1 cellular context compared by ENCODE assay signal in genomic region chr7:30309842-30310435, GRCh38.
TF ChIP-seq lines count a peak whose summit lies in the region.

No MANE protein-coding gene starts in this region.

TF ChIP-seq in GM12878, 131 proteins besides CTCF, POLR2A, EP300 and RAD21:
- no peak for TF ChIP-seq RELB (IDR thresholded peaks at IDR 0.05; ENCODE audit: low read depth)
- TF ChIP-seq SREBF2 (IDR thresholded peaks at IDR 0.05; ENCODE audit: low read length) = no peak
- TF ChIP-seq, protein P1, sequence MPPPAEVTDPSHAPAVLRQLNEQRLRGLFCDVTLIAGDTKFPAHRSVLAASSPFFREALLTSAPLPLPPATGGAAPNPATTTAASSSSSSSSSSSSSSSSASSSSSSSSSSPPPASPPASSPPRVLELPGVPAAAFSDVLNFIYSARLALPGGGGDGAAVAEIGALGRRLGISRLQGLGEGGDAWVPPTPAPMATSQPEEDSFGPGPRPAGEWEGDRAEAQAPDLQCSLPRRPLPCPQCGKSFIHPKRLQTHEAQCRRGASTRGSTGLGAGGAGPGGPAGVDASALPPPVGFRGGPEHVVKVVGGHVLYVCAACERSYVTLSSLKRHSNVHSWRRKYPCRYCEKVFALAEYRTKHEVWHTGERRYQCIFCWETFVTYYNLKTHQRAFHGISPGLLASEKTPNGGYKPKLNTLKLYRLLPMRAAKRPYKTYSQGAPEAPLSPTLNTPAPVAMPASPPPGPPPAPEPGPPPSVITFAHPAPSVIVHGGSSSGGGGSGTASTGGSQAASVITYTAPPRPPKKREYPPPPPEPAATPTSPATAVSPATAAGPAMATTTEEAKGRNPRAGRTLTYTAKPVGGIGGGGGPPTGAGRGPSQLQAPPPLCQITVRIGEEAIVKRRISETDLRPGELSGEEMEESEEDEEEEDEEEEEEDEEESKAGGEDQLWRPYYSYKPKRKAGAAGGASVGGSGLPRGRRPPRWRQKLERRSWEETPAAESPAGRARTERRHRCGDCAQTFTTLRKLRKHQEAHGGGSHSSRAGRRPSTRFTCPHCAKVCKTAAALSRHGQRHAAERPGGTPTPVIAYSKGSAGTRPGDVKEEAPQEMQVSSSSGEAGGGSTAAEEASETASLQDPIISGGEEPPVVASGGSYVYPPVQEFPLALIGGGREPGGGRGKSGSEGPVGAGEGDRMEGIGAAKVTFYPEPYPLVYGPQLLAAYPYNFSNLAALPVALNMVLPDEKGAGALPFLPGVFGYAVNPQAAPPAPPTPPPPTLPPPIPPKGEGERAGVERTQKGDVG (CRISPR knock-in tag; IDR thresholded peaks at IDR 0.05) = no peak
- TF ChIP-seq NFIC (IDR thresholded peaks at IDR 0.05; ENCODE audit: low read depth, low read length) = peak; percentile 68; the same call in 1 of the 2 replicates
- TF ChIP-seq ZZZ3 (IDR thresholded peaks at IDR 0.05; ENCODE audit: control insufficient read depth, insufficient read length, low read depth) = no peak
- TF ChIP-seq PAX5 (IDR thresholded peaks at IDR 0.05; ENCODE audit: borderline replicate concordance, low read depth, low read length) = no peak
- peak; percentile 63 for TF ChIP-seq JUNB (IDR thresholded peaks at IDR 0.05)
- TF ChIP-seq IKZF1 (conservative IDR thresholded peaks at IDR 0.05) = peak; percentile 29
- TF ChIP-seq HSF1 (IDR thresholded peaks at IDR 0.05; ENCODE audit: low read depth, low read length) = no peak
- TF ChIP-seq ZNF622 (IDR thresholded peaks at IDR 0.05) = no peak
- TF ChIP-seq CBFB (IDR thresholded peaks at IDR 0.05; ENCODE audit: low read depth) = no peak
- no peak for TF ChIP-seq ZNF687 (IDR thresholded peaks at IDR 0.05)
- TF ChIP-seq, protein P2, sequence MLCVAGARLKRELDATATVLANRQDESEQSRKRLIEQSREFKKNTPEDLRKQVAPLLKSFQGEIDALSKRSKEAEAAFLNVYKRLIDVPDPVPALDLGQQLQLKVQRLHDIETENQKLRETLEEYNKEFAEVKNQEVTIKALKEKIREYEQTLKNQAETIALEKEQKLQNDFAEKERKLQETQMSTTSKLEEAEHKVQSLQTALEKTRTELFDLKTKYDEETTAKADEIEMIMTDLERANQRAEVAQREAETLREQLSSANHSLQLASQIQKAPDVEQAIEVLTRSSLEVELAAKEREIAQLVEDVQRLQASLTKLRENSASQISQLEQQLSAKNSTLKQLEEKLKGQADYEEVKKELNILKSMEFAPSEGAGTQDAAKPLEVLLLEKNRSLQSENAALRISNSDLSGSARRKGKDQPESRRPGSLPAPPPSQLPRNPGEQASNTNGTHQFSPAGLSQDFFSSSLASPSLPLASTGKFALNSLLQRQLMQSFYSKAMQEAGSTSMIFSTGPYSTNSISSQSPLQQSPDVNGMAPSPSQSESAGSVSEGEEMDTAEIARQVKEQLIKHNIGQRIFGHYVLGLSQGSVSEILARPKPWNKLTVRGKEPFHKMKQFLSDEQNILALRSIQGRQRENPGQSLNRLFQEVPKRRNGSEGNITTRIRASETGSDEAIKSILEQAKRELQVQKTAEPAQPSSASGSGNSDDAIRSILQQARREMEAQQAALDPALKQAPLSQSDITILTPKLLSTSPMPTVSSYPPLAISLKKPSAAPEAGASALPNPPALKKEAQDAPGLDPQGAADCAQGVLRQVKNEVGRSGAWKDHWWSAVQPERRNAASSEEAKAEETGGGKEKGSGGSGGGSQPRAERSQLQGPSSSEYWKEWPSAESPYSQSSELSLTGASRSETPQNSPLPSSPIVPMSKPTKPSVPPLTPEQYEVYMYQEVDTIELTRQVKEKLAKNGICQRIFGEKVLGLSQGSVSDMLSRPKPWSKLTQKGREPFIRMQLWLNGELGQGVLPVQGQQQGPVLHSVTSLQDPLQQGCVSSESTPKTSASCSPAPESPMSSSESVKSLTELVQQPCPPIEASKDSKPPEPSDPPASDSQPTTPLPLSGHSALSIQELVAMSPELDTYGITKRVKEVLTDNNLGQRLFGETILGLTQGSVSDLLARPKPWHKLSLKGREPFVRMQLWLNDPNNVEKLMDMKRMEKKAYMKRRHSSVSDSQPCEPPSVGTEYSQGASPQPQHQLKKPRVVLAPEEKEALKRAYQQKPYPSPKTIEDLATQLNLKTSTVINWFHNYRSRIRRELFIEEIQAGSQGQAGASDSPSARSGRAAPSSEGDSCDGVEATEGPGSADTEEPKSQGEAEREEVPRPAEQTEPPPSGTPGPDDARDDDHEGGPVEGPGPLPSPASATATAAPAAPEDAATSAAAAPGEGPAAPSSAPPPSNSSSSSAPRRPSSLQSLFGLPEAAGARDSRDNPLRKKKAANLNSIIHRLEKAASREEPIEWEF (IDR thresholded peaks at IDR 0.05; ENCODE audit: insufficient replicate concordance, low read depth, low read length) = no peak
- no peak for TF ChIP-seq NFXL1 (IDR thresholded peaks at IDR 0.05; ENCODE audit: borderline replicate concordance)
- TF ChIP-seq KDM1A (IDR thresholded peaks at IDR 0.05; ENCODE audit: borderline replicate concordance) = no peak
- no peak for TF ChIP-seq SMARCA5 (IDR thresholded peaks at IDR 0.05)
- TF ChIP-seq TARDBP (IDR thresholded peaks at IDR 0.05; ENCODE audit: borderline replicate concordance) = no peak
- TF ChIP-seq IKZF2 (IDR thresholded peaks at IDR 0.05) = peak; percentile 45 to 54; a peak in 3 of 4 replicates
- no peak for TF ChIP-seq KLF5 (IDR thresholded peaks at IDR 0.05; ENCODE audit: partially characterized antibody)
- TF ChIP-seq DPF2 (IDR thresholded peaks at IDR 0.05) = 0 out of 2 replicates have a peak, but pooled peaks have one; percentile 19
- TF ChIP-seq ATF7 (IDR thresholded peaks at IDR 0.05; ENCODE audit: low read depth) = no peak
- no peak for TF ChIP-seq BRCA1 (IDR thresholded peaks at IDR 0.05; ENCODE audit: low read depth, low read length)
- TF ChIP-seq IRF4 (IDR thresholded peaks at IDR 0.05; ENCODE audit: low read depth, low read length) = no peak
- 0 out of 2 replicates have a peak, but pooled peaks have one; percentile 18 for TF ChIP-seq NR2F1 (conservative IDR thresholded peaks at IDR 0.05)
- no peak for TF ChIP-seq CREM (IDR thresholded peaks at IDR 0.05; ENCODE audit: low read depth)
- TF ChIP-seq, protein P3, sequence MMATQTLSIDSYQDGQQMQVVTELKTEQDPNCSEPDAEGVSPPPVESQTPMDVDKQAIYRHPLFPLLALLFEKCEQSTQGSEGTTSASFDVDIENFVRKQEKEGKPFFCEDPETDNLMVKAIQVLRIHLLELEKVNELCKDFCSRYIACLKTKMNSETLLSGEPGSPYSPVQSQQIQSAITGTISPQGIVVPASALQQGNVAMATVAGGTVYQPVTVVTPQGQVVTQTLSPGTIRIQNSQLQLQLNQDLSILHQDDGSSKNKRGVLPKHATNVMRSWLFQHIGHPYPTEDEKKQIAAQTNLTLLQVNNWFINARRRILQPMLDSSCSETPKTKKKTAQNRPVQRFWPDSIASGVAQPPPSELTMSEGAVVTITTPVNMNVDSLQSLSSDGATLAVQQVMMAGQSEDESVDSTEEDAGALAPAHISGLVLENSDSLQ (IDR thresholded peaks at IDR 0.05) = no peak
- TF ChIP-seq NRF1 (conservative IDR thresholded peaks at IDR 0.05; ENCODE audit: low read depth, low read length) = no peak
- TF ChIP-seq POLR2AphosphoS2 (IDR thresholded peaks at IDR 0.05; ENCODE audit: low read depth, low read length) = no peak
- TF ChIP-seq CEBPZ (IDR thresholded peaks at IDR 0.05; ENCODE audit: low read depth, low read length) = no peak
- no peak for TF ChIP-seq LARP7 (IDR thresholded peaks at IDR 0.05)
- no peak for TF ChIP-seq CHD2 (IDR thresholded peaks at IDR 0.05; ENCODE audit: borderline replicate concordance, low read depth, low read length)
TF ChIP-seq in GM12878: peak in this region for 6.
